Comparison of ENCODE assay signal across 9 cellular contexts in genomic region chr3:126261037-126261436, GRCh38.
DNase-seq lines count a peak whose midpoint lies in the region; ATAC-seq and TF ChIP-seq lines count a peak whose summit lies in the region.
"Had no signal": no experiment of that assay in that cellular context is flagged by ENCODE, and none has a peak within 500 bp of the region (broad histone marks: within the 10 kb centered on the region; RNA-seq: fewer than 3 reads in every experiment).

No MANE protein-coding gene starts in this region.

- H3K4me3 ChIP-seq in SU-DHL-6 (ENCODE audit: insufficient read depth, low read length, poor library complexity, severe bottlenecking) (no peak overlapping the region), heart left ventricle (no peak overlapping the region), thyroid gland (replicated peaks in 1 of 3) (no peak overlapping the region)
- H3K4me3 ChIP-seq: suprapubic skin had no signal

- H3K27ac ChIP-seq in SU-DHL-6 (ENCODE audit: low read depth, low read length): no peak overlapping the region
- H3K27ac ChIP-seq in heart left ventricle: peak overlapping the region in 2 of 12 donors; percentile 49 to 79
- H3K27ac ChIP-seq in thyroid gland: no peak overlapping the region
- H3K27ac ChIP-seq: suprapubic skin had no signal

- WGBS in heart left ventricle, 4 donors: 61 to 76% (median 74%) methylated on average over 6 of the region's 6 CpGs
- WGBS in thyroid gland, 2 donors: 62 to 64% methylated on average over 6 of the region's 6 CpGs

- no peaks in the 10 kb centered on the region for H3K27me3 ChIP-seq in SU-DHL-6 (ENCODE audit: low read length)
- H3K27me3 ChIP-seq in heart left ventricle: peaks cover 0 to 3% (median 0%) of the 10 kb centered on the region in 9 donors
- H3K27me3 ChIP-seq in thyroid gland: no peaks in the 10 kb centered on the region

- H3K4me1 ChIP-seq in heart left ventricle (peaks cover 0 to 9% (median 1%) of the 10 kb centered on the region in 12 donors), thyroid gland (no peaks in the 10 kb centered on the region)

- no peaks in the 10 kb centered on the region for H4K20me1 ChIP-seq in SU-DHL-6 (ENCODE audit: low read depth, low read length)

- no peaks in the 10 kb centered on the region for H3K9me3 ChIP-seq in SU-DHL-6 (ENCODE audit: insufficient read depth, low read length)
- H3K9me3 ChIP-seq in heart left ventricle: no peaks in the 10 kb centered on the region
- no peaks in the 10 kb centered on the region for H3K9me3 ChIP-seq in thyroid gland
- H3K9me3 ChIP-seq: suprapubic skin had no signal

- no peak for TF ChIP-seq POLR2A in heart left ventricle (IDR thresholded peaks at IDR 0.05)
- TF ChIP-seq POLR2A in thyroid gland (IDR thresholded peaks at IDR 0.05): no peak

- H2AFZ ChIP-seq in SU-DHL-6 (ENCODE audit: low read depth, low read length, severe bottlenecking): peak overlapping the region; percentile 41

- ATAC-seq in heart left ventricle: peak; percentile 19 to 70 (median 45)

- no peaks in the 10 kb centered on the region for H3K79me2 ChIP-seq in SU-DHL-6 (ENCODE audit: insufficient read depth, low read length)

- no peak overlapping the region; the same call in 1 of the 2 replicates for H3K9ac ChIP-seq in SU-DHL-6 (ENCODE audit: low read length)

- H3K9me2 ChIP-seq in SU-DHL-6 (replicated peaks; ENCODE audit: insufficient read depth, low read length): no peaks in the 10 kb centered on the region

- H3F3A ChIP-seq in SU-DHL-6 (ENCODE audit: insufficient read depth): no peaks in the 10 kb centered on the region

- DNase-seq in DMS53 (lab: John Stamatoyannopoulos, UW) (peak; percentile 21), DMS53 treated with DMSO at 0.1 percent for 48 hours (lab: John Stamatoyannopoulos, UW; ENCODE audit: unreplicated experiment) (no peak), heart left ventricle (peak in 3 of 5 donors; percentile 62 to 70 (median 69)), thyroid gland (peak; percentile 22 to 31), pons (ENCODE audit: low spot score) (no peak)
- DNase-seq in activated naive CD4-positive, alpha-beta T cell treated with anti-CD3 and anti-CD28 coated beads, Interleukin-2, amount 50 U/mL, for 16 hours: no peak
- no peak for DNase-seq in stimulated activated naive CD4-positive, alpha-beta T cell (lab: John Stamatoyannopoulos, UW)

- H3K36me3 ChIP-seq in SU-DHL-6 (ENCODE audit: low read length): no peaks in the 10 kb centered on the region
- H3K36me3 ChIP-seq in heart left ventricle: no peaks in the 10 kb centered on the region
- H3K36me3 ChIP-seq in thyroid gland: no peaks in the 10 kb centered on the region
- H3K36me3 ChIP-seq: suprapubic skin had no signal

- no peak overlapping the region for H3K4me2 ChIP-seq in SU-DHL-6 (ENCODE audit: low read depth, low read length, poor library complexity, severe bottlenecking)

- TF ChIP-seq CTCF in SU-DHL-6 (IDR thresholded peaks at IDR 0.05; ENCODE audit: insufficient read depth, low read length, poor library complexity, severe bottlenecking) (no peak), heart left ventricle (IDR thresholded peaks at IDR 0.05) (no peak), thyroid gland (IDR thresholded peaks at IDR 0.05) (no peak)

- intact Hi-C loops in heart left ventricle (cut with DNase I): loop anchor here in 3 of 10 donors (2.0 to 5.0 kb wide), 2 partner anchors 111 to 128 kb away; no protein-coding TSS in a partner anchor
- intact Hi-C loops in thyroid gland (cut with DNase I): loop anchor here (2.0 to 10.0 kb wide), 2 partner anchors 128 to 214 kb away; partner anchors contain the start of gene ZXDC

Comparison
In these comparisons a context has a peak if more than half of its experiments do, and no peak if none do; other contexts are left out.
1. DNase-seq: peak in DMS53 (single experiment), heart left ventricle (3 of 5) and thyroid gland (2 of 2); none in DMS53 treated with DMSO at 0.1 percent for 48 hours (single experiment), pons (single experiment), activated naive CD4-positive, alpha-beta T cell treated with anti-CD3 and anti-CD28 coated beads, Interleukin-2, amount 50 U/mL, for 16 hours (single experiment) and stimulated activated naive CD4-positive, alpha-beta T cell (0 of 6).